ENCODE assay signal across 21 cellular contexts in the genomic region with DNA sequence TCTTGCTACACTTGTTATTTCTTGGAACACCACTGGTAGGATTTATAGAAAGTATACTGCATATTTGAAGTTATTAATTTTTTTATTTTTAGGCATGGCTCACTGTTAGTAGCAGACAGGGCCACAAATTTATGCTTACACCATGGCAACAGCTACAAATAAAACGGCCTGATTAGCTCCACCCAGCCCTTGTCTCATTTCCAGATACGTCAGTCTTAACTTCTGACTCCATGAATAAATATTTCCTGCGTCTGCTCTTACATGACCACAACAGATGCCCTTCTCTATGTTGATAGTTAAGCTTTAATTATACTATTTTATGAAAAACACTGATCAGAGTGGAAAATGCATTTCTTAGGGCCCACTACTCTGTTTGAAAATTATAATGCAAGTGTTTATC.
DNase-seq lines count a peak whose midpoint lies in the region; FAIRE-seq and TF ChIP-seq lines count a peak whose summit lies in the region.
"Had no signal": no experiment of that assay in that cellular context is flagged by ENCODE, and none has a peak within 500 bp of the region (broad histone marks: within the 10 kb centered on the region; RNA-seq: fewer than 3 reads in every experiment).

No MANE protein-coding gene starts in this region.

- TF ChIP-seq CTCF in fibroblast of the aortic adventitia (IDR thresholded peaks at IDR 0.05; ENCODE audit: insufficient read depth, low read length), result no peak

- TF ChIP-seq POLR2A in GM12891 (IDR thresholded peaks at IDR 0.05; ENCODE audit: low read depth, low read length), result no peak

- FAIRE-seq in GM12891 (lab: Jason Lieb, UNC), result no peak
- FAIRE-seq: endometrium, GM12892, TTC549 had no signal

- DNase-seq in DMS 273 (lab: John Stamatoyannopoulos, UW; ENCODE audit: unreplicated experiment), result peak; percentile 22
- DNase-seq in DMS 273 treated with DMSO at 0.1 percent for 48 hours (lab: John Stamatoyannopoulos, UW), result no peak
- peak; percentile 17 for DNase-seq in RKO (ENCODE audit: low spot score)
- peak; percentile 65 for DNase-seq in fibroblast of the aortic adventitia (ENCODE audit: low read depth)
- peak; percentile 2 for DNase-seq in renal cortical epithelial cell (ENCODE audit: low read depth)
- DNase-seq in NCI-H524 treated with DMSO at 0.1 percent for 48 hours (lab: John Stamatoyannopoulos, UW), result no peak
- DNase-seq in NCI-H526 (lab: John Stamatoyannopoulos, UW), result no peak
- no peak for DNase-seq in GM12891 (ENCODE audit: insufficient read length, low spot score)
- DNase-seq: activated CD4-positive, alpha-beta T cell treated with anti-CD3 and anti-CD28 coated beads, Interleukin-2, amount 10 ng/mL, durations not matched to agents 7 days and 5 days; cerebellar nuclear complex; H9; hippocampal formation; kidney glomerular epithelial cell; NCI-H1092; NCI-H2171 treated with DMSO at 0.1 percent for 48 hours; pancreas had no signal

- H3K4me3 ChIP-seq in fibroblast of the aortic adventitia (ENCODE audit: low read depth, low read length), result no peak overlapping the region
- H3K4me3 ChIP-seq: pancreas, SJSA1, tibial nerve had no signal

TF ChIP-seq in GM12891, 5 proteins besides CTCF, POLR2A, EP300 and RAD21:
- no peak for TF ChIP-seq SPI1 (IDR thresholded peaks at IDR 0.05; ENCODE audit: low read depth, low read length)
TF ChIP-seq in GM12891: peak in this region for 0.

Comparison
In these comparisons a context has a peak if more than half of its experiments do, and no peak if none do; other contexts are left out.
1. DNase-seq: peak in DMS 273 (single experiment), RKO (single experiment), fibroblast of the aortic adventitia (single experiment) and renal cortical epithelial cell (single experiment); none in DMS 273 treated with DMSO at 0.1 percent for 48 hours (single experiment), NCI-H524 treated with DMSO at 0.1 percent for 48 hours (single experiment), NCI-H526 (0 of 2) and GM12891 (single experiment).